Comparison of ENCODE assay signal across 8 cellular contexts in the genomic region with DNA sequence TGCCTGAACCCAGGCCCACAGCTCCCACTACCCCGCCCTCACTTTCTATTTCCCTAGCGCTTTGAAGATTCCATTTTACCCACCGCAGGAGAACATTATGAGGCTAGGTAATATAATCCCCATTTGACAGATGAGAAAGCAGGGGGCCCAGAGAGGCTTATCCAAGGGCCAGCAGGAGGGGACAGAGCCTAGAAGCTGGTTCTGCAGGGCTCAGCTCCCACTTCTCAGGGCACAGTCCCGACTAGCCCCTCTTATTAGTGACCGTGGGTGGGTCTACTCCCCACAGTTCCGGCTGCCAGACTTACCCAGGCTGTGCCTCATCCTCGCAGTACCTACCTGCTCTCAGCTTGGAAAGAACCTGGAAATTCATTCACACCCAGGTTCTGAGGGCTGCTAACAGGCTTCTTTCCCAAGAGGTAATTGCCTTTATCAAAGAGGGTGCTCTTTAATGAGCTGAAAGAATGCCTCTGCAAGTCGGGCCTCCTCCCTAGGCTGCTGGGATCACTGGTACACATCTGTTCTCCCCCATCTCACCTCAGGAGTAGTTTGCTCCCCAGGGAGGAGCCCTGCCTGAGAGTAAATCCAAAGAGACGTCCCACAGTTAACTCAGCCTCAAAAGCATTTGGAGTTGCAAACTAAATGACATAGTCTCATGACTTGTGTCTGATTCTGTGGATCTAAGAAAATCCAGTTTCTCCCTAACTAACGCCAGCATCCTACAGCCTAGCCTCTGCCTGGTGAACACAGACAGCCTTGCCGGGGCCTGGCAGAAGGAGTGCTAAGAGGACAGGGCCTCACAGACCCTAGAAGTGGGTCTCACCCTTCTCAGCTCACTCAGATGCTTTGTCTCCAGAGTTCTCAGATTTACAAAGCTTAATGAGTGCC.
DNase-seq lines count a peak whose midpoint lies in the region; ATAC-seq lines count a peak whose summit lies in the region.

No MANE protein-coding gene starts in this region.

- H3K27me3 Mint-ChIP-seq in activated T-helper 17 cell treated with anti-CD3 and anti-CD28 coated beads, Interleukin-2, amount 50 U/mL, for 72 hours = no peaks in the 10 kb centered on the region

- H3K4me1 ChIP-seq in stomach smooth muscle (ENCODE audit: control insufficient read depth, insufficient read depth, low read length) = peaks cover 20% of the 10 kb centered on the region

- H3K36me3 ChIP-seq in stomach smooth muscle (ENCODE audit: control insufficient read depth in 2 of 2, insufficient read depth in 2 of 2, low read length in 2 of 2) = no peaks in the 10 kb centered on the region

- H3K36me3 Mint-ChIP-seq in activated T-helper 17 cell treated with anti-CD3 and anti-CD28 coated beads, Interleukin-2, amount 50 U/mL, for 72 hours (ENCODE audit: low read depth) = no peaks in the 10 kb centered on the region

- peak overlapping the region; percentile 16 for H3K4me3 ChIP-seq in Jurkat, Clone E6-1 (ENCODE audit: low read length)
- no peak overlapping the region for H3K4me3 ChIP-seq in stomach smooth muscle (ENCODE audit: low read length in 2 of 2)

- H3K4me3 Mint-ChIP-seq in activated T-helper 17 cell treated with anti-CD3 and anti-CD28 coated beads, Interleukin-2, amount 50 U/mL, for 72 hours = peak overlapping the region; percentile 76

- peak overlapping the region; percentile 95 for H3K27ac Mint-ChIP-seq in activated T-helper 17 cell treated with anti-CD3 and anti-CD28 coated beads, Interleukin-2, amount 50 U/mL, for 72 hours

- H3K9me3 Mint-ChIP-seq in activated T-helper 17 cell treated with anti-CD3 and anti-CD28 coated beads, Interleukin-2, amount 50 U/mL, for 72 hours = no peaks in the 10 kb centered on the region

- DNase-seq in Jurkat, Clone E6-1 (ENCODE audit: low read depth, low spot score) = peak; percentile 19
- peak; percentile 61 for DNase-seq in iris pigment epithelial cell (ENCODE audit: low read depth)
- DNase-seq in NCI-H1436 (lab: John Stamatoyannopoulos, UW) = no peak
- DNase-seq in left lobe of liver (ENCODE audit: low spot score) = no peak

- ATAC-seq in GM18498 (IDR thresholded peaks at IDR 0.05; ENCODE audit: unreplicated experiment) (peak; percentile 57), GM21576 (IDR thresholded peaks at IDR 0.05; ENCODE audit: unreplicated experiment) (peak; percentile 38), left lobe of liver (no peak)
- ATAC-seq in activated T-helper 17 cell treated with anti-CD3 and anti-CD28 coated beads, Interleukin-2, amount 50 U/mL, for 72 hours (replicated peaks) = peak; percentile 18

- H3K4me1 Mint-ChIP-seq in activated T-helper 17 cell treated with anti-CD3 and anti-CD28 coated beads, Interleukin-2, amount 50 U/mL, for 72 hours = peaks cover 45% of the 10 kb centered on the region

- no peaks in the 10 kb centered on the region for H3K9me3 ChIP-seq in stomach smooth muscle (ENCODE audit: control insufficient read depth in 2 of 2, low read length in 2 of 2)

- H3K9ac ChIP-seq in stomach smooth muscle (ENCODE audit: low read length in 2 of 2) = peak overlapping the region; percentile 1 to 60

- peak overlapping the region; percentile 89 for H3K27ac ChIP-seq in stomach smooth muscle (ENCODE audit: low read length)

- H3K27me3 ChIP-seq in stomach smooth muscle (ENCODE audit: control insufficient read depth in 1 of 2, insufficient read depth in 2 of 2, low read length in 2 of 2) = no peaks in the 10 kb centered on the region

Comparison
In these comparisons a context has a peak if more than half of its experiments do, and no peak if none do; other contexts are left out.
1. DNase-seq: peak in Jurkat, Clone E6-1 (single experiment) and iris pigment epithelial cell (single experiment); none in NCI-H1436 (single experiment) and left lobe of liver (single experiment).